8 cellular contexts compared by ENCODE assay signal in genomic region chr5:6732634-6733410, GRCh38. TPM values are rescaled to one million over a fixed set of nuclear protein-coding genes. Genes with fewer than 3 reads are reported as not detected.
DNase-seq lines count a peak whose midpoint lies in the region; ATAC-seq and TF ChIP-seq lines count a peak whose summit lies in the region.

No MANE protein-coding gene starts in this region.

- H3K9me3 Mint-ChIP-seq in chondrocyte (ENCODE audit: low read depth), result no peaks in the 10 kb centered on the region

- no CpG with 5 or more reads among the region's 13 CpGs for WGBS in IMR-90 (ENCODE audit: extremely low coverage in 2 of 2, insufficient read length in 1 of 2), 2 experiments

- peak overlapping the region; percentile 82 for H4K5ac ChIP-seq in IMR-90 (ENCODE audit: low read depth, low read length)

- H3K9me1 ChIP-seq in IMR-90 (ENCODE audit: insufficient read depth, low read length), result peaks cover 33% of the 10 kb centered on the region

- no peak for TF ChIP-seq RAD21 in IMR-90 (IDR thresholded peaks at IDR 0.05; ENCODE audit: low read length)

- H2AK9ac ChIP-seq in IMR-90 (replicated peaks; ENCODE audit: low read depth, low read length, poor library complexity), result peak overlapping the region; percentile 26

- peak overlapping the region; percentile 16; the same call in 1 of the 2 replicates for H3K4me3 ChIP-seq in AG04449 (ENCODE audit: low read depth, low read length)
- peak overlapping the region; percentile 5; the same call in 1 of the 2 replicates for H3K4me3 ChIP-seq in IMR-90 (ENCODE audit: insufficient read depth, low read depth, low read length)

- H3K79me1 ChIP-seq in IMR-90 (ENCODE audit: low read depth in 1 of 2, low read length in 2 of 2), result peaks cover 24 to 60% of the 10 kb centered on the region in 2 experiments

- H3K4me1 ChIP-seq in IMR-90 (ENCODE audit: control insufficient read depth, insufficient read depth, low read length), result peaks cover 45% of the 10 kb centered on the region

- peak overlapping the region; percentile 95 for H2BK5ac ChIP-seq in IMR-90 (ENCODE audit: low read depth, low read length, poor library complexity, severe bottlenecking)

- peak overlapping the region; percentile 82 for H3K56ac ChIP-seq in IMR-90 (ENCODE audit: extremely low read depth, insufficient read depth, low read length)

- peak overlapping the region; percentile 50; the same call in 1 of the 2 replicates for H3K14ac ChIP-seq in IMR-90 (replicated peaks; ENCODE audit: low read depth, low read length)

- peaks cover 3% of the 10 kb centered on the region for H3K36me3 ChIP-seq in IMR-90 (ENCODE audit: control insufficient read depth, insufficient read depth, low read length)

- peak overlapping the region; percentile 62 for H2BK20ac ChIP-seq in IMR-90 (ENCODE audit: low read depth, low read length)

- peak overlapping the region; percentile 78 for H3K23ac ChIP-seq in IMR-90 (ENCODE audit: low read depth, low read length)

- CTCF ChIA-PET in AG04449 (lab: Yijun Ruan, JAX) (interaction anchor here (1.3 to 3.8 kb wide), 2 partner anchors 11 to 14 kb away, joined by 3 to 31 read pairs; no protein-coding TSS in a partner anchor), IMR-90 (lab: Yijun Ruan, JAX) (interaction anchor here (0.7 to 1.3 kb wide), 3 partner anchors 10 to 13 kb away, joined by 3 to 5 read pairs (median 4); no protein-coding TSS in a partner anchor)

- H3K9me3 ChIP-seq in IMR-90 (ENCODE audit: control insufficient read depth, insufficient read depth, low read length), result no peaks in the 10 kb centered on the region

- ATAC-seq in IMR-90 (ENCODE audit: low read depth) (peak; percentile 51), HG03342 (IDR thresholded peaks at IDR 0.05; ENCODE audit: unreplicated experiment) (no peak)

- H3K4ac ChIP-seq in IMR-90 (ENCODE audit: low read depth, low read length), result peak overlapping the region; percentile 88

- DNase-seq in AG04449 (ENCODE audit: low read depth, low spot score) (no peak), IMR-90 (peak; percentile 79), chondrocyte (ENCODE audit: low spot score) (no peak), mesenteric fat pad (ENCODE audit: low spot score) (peak; percentile 86), globus pallidus (ENCODE audit: low spot score) (no peak), OCI-M1 (lab: John Stamatoyannopoulos, UW) (no peak), GM13977 (ENCODE audit: low spot score) (no peak)

- POLR2A ChIA-PET in AG04449 (lab: Yijun Ruan, JAX), result interaction anchor here (1.0 to 1.7 kb wide), 4 partner anchors 10 to 101 kb away, joined by 3 to 5 read pairs (median 4); partner anchors contain the start of genes NSUN2, SRD5A1 and TENT4A
- POLR2A ChIA-PET in IMR-90 (lab: Charles Lee; ENCODE audit: unreplicated experiment), result interaction anchor here (0.6 to 0.7 kb wide), 2 partner anchors 11 to 1136 kb away, joined by 3 read pairs; partner anchors contain the start of gene FASTKD3

- peak overlapping the region; percentile 84 to 92 for H4K8ac ChIP-seq in IMR-90 (ENCODE audit: low read depth in 2 of 2, low read length in 2 of 2)

- H4K20me1 ChIP-seq in IMR-90 (ENCODE audit: insufficient read depth, low read length), result peaks cover 44% of the 10 kb centered on the region

- TF ChIP-seq CTCF in AG04449 (IDR thresholded peaks at IDR 0.05; ENCODE audit: insufficient read depth, low read length, missing control alignments), result no peak
- TF ChIP-seq CTCF in IMR-90 (conservative IDR thresholded peaks at IDR 0.05; ENCODE audit: low read depth, low read length), result no peak
- no peak for TF ChIP-seq CTCF in chondrocyte (IDR thresholded peaks at IDR 0.05)
- no peak for TF ChIP-seq CTCF in GM13977 (IDR thresholded peaks at IDR 0.05; ENCODE audit: extremely low read depth, insufficient read depth, missing control alignments)

- H3K9ac ChIP-seq in IMR-90 (ENCODE audit: low read depth, low read length), result peak overlapping the region; percentile 61

- BruUV-seq in IMR-90 (replicated peaks; lab: Mats Ljungman, UMichigan), result no TSS peak

- H3K4me1 Mint-ChIP-seq in chondrocyte (ENCODE audit: low read depth), result peaks cover 74% of the 10 kb centered on the region

- peak overlapping the region; percentile 88; the same call in 1 of the 3 replicates for H2BK15ac ChIP-seq in IMR-90 (ENCODE audit: low read depth, low read length)

- H3K27ac ChIP-seq in IMR-90 (ENCODE audit: insufficient read depth, low read length), result peak overlapping the region; percentile 96

- H3K27me3 Mint-ChIP-seq in chondrocyte (ENCODE audit: low read depth), result no peaks in the 10 kb centered on the region

- peak overlapping the region; percentile 75 for H3K18ac ChIP-seq in IMR-90 (ENCODE audit: low read depth, low read length)

- dilution Hi-C loops in IMR-90 (cut with HindIII; ENCODE audit: low sequenced_read_pairs, unreplicated experiment), result no loop called here

- peak overlapping the region; percentile 72 for H2AK5ac ChIP-seq in IMR-90 (ENCODE audit: low read depth, low read length)

- no peaks in the 10 kb centered on the region for H3K27me3 ChIP-seq in IMR-90 (ENCODE audit: control insufficient read depth, insufficient read depth, low read length)

- H3K4me2 ChIP-seq in IMR-90 (ENCODE audit: low read depth, low read length), result peak overlapping the region; percentile 80

- 0 out of 2 replicates have a peak, but pooled peaks have one; percentile 43 for TF ChIP-seq POLR2A in IMR-90 (IDR thresholded peaks at IDR 0.05; ENCODE audit: low read depth, low read length)

- H3K27ac Mint-ChIP-seq in chondrocyte (ENCODE audit: unreplicated experiment), result peak overlapping the region; percentile 96

- intact Hi-C loops in IMR-90 (cut with micrococcal nuclease), result loop anchor here (1.0 to 5.0 kb wide), 3 partner anchors 12 to 101 kb away; partner anchors contain the start of genes NSUN2, SRD5A1 and TENT4A

- H3K36me3 Mint-ChIP-seq in chondrocyte (ENCODE audit: low read depth), result peaks cover 1% of the 10 kb centered on the region

- peak overlapping the region; percentile 90 for H4K91ac ChIP-seq in IMR-90 (ENCODE audit: insufficient read depth, low read depth, low read length)

- peak overlapping the region; percentile 56 for H3K4me3 Mint-ChIP-seq in chondrocyte (ENCODE audit: unreplicated experiment)

- H2AFZ ChIP-seq in IMR-90 (replicated peaks; ENCODE audit: low read length, poor library complexity), result peak overlapping the region; percentile 36

- in situ Hi-C loops in IMR-90 (cut with MboI; ENCODE audit: low sequenced_read_pairs), result loop anchor here (25.0 kb wide), 1 partner anchor 1246 kb away; no protein-coding TSS in a partner anchor
- in situ Hi-C loops in GM13977 (cut with MboI; ENCODE audit: low pct_unique_long_range_greater_than_20kb, low sequenced_read_pairs, unreplicated experiment), result loop anchor here (25.0 kb wide), 1 partner anchor 96 kb away; the partner anchor contains the start of genes NSUN2 and SRD5A1

- peak overlapping the region; percentile 86 for H2BK120ac ChIP-seq in IMR-90 (ENCODE audit: low read depth, low read length)

TF ChIP-seq in IMR-90, 13 proteins besides CTCF, POLR2A, EP300 and RAD21:
- peak; percentile 34; the same call in 1 of the 2 replicates for TF ChIP-seq CEBPB (IDR thresholded peaks at IDR 0.05; ENCODE audit: low read depth, low read length)
- TF ChIP-seq SMC3 (IDR thresholded peaks at IDR 0.05; ENCODE audit: low read depth, low read length), result no peak
- 0 out of 2 replicates have a peak, but pooled peaks have one; percentile 29 for TF ChIP-seq CHD1 (IDR thresholded peaks at IDR 0.05; ENCODE audit: low read depth, low read length)
- 0 out of 2 replicates have a peak, but pooled peaks have one; percentile 17 for TF ChIP-seq MXI1 (IDR thresholded peaks at IDR 0.05; ENCODE audit: borderline replicate concordance, low read depth, low read length)
- TF ChIP-seq MAZ (IDR thresholded peaks at IDR 0.05; ENCODE audit: borderline replicate concordance, low read depth, low read length), result peak; percentile 3; the same call in 1 of the 2 replicates
- TF ChIP-seq USF2 (IDR thresholded peaks at IDR 0.05; ENCODE audit: low read depth, low read length), result no peak
- TF ChIP-seq ELK1 (IDR thresholded peaks at IDR 0.05; ENCODE audit: borderline replicate concordance, low read depth, low read length), result no peak
TF ChIP-seq in IMR-90: peak in this region for 4.

RNA-seq across cellular contexts. Expression of gene TENT4A, which starts 19.6 kb away (rescaled TPM):
- total RNA-seq in IMR-90 (2012; rRNA removed), result 5.9 and 8.6 TPM in 2 replicates
- polyA plus RNA-seq in IMR-90 (2012; rRNA removed), result 17.2 and 19.8 TPM in 2 replicates
- polyA plus RNA-seq in IMR-90 (2012; cell fraction: cytosol; rRNA removed), result 5.2 and 10.0 TPM in 2 replicates
- polyA plus RNA-seq in IMR-90 (2012; cell fraction: nucleus; rRNA removed; ENCODE audit: low replicate concordance), result 74.3 and 80.4 TPM in 2 replicates
- total RNA-seq in chondrocyte, result 21.5 to 28.2 TPM (median 21.7 TPM) in 3 replicates
- 29.8 TPM for total RNA-seq in mesenteric fat pad

Comparison
In these comparisons a context has a peak if more than half of its experiments do, and no peak if none do; other contexts are left out.
1. DNase-seq: peak in IMR-90 (single experiment) and mesenteric fat pad (single experiment); none in AG04449 (single experiment), chondrocyte (single experiment), globus pallidus (single experiment), OCI-M1 (single experiment) and GM13977 (single experiment).